9 cellular contexts compared by ENCODE assay signal in the genomic region with DNA sequence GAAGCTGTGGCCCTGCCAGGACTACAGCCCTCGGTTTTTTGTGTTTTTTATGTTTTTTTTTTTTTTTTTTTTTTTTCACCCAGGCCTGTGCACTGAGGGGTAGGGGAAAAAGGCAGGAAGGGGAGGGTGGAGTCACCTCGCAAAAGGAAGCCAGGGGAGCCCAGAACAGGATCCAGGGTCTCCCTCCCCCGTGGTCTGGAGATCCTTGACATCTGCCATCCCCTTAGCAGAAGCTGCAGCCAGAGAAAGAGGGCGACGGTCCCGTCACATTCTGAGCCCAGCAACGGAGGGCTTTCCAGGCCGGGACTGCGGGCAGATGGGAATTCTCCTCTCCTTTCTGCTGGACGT. TPM values are rescaled to one million over a fixed set of nuclear protein-coding genes. Genes with fewer than 3 reads are reported as not detected.
DNase-seq lines count a peak whose midpoint lies in the region; ATAC-seq and TF ChIP-seq lines count a peak whose summit lies in the region.
"Had no signal": no experiment of that assay in that cellular context is flagged by ENCODE, and none has a peak within 500 bp of the region (broad histone marks: within the 10 kb centered on the region; RNA-seq: fewer than 3 reads in every experiment).

No MANE protein-coding gene starts in this region.

- ATAC-seq in HG03354 (IDR thresholded peaks at IDR 0.05; ENCODE audit: poor library complexity, severe bottlenecking, unreplicated experiment) (no peak), GM19452 (IDR thresholded peaks at IDR 0.05; ENCODE audit: unreplicated experiment) (no peak), HG02763 (IDR thresholded peaks at IDR 0.05; ENCODE audit: unreplicated experiment) (no peak)

- 16 to 28% methylated on average over 2 to 3 of the region's 10 CpGs for WGBS in esophagus squamous epithelium, 2 donors

- peak overlapping the region in 2 of 4 donors; percentile 43 to 67 for H3K27ac ChIP-seq in Peyer's patch
- peak overlapping the region; percentile 64 to 86 (median 76) for H3K27ac ChIP-seq in esophagus squamous epithelium
- H3K27ac ChIP-seq in neutrophil: peak overlapping the region; percentile 87

- H3K4me3 ChIP-seq in Caco-2 (ENCODE audit: low read depth, low read length) (peak overlapping the region; percentile 40), Peyer's patch (peak overlapping the region; percentile 45 to 76 (median 56)), esophagus squamous epithelium (peak overlapping the region; percentile 49 to 74 (median 58)), neutrophil (ENCODE audit: low read depth in 1 of 2, low read length in 1 of 2) (peak overlapping the region; percentile 70 to 71)

- no peaks in the 10 kb centered on the region for H3K9me3 Mint-ChIP-seq in Caco-2 (ENCODE audit: unreplicated experiment)

- H3K36me3 Mint-ChIP-seq in Caco-2 (ENCODE audit: insufficient read depth, unreplicated experiment): no peaks in the 10 kb centered on the region

- TF ChIP-seq POLR2A in Peyer's patch (IDR thresholded peaks at IDR 0.05) (no peak), esophagus squamous epithelium (IDR thresholded peaks at IDR 0.05) (no peak)

- BruUV-seq in Caco-2 (replicated peaks; lab: Mats Ljungman, UMichigan): no TSS peak

- no peaks in the 10 kb centered on the region for H3K27me3 ChIP-seq in Caco-2 (replicated peaks; ENCODE audit: control insufficient read depth, insufficient read depth, low read length)
- H3K27me3 ChIP-seq in Peyer's patch: no peaks in the 10 kb centered on the region
- peaks cover 0 to 7% (median 0%) of the 10 kb centered on the region in 4 donors for H3K27me3 ChIP-seq in esophagus squamous epithelium
- H3K27me3 ChIP-seq in neutrophil: no peaks in the 10 kb centered on the region

- TF ChIP-seq CTCF in Caco-2 (IDR thresholded peaks at IDR 0.05; ENCODE audit: insufficient read depth in 1 of 2, low read depth in 1 of 2, low read length in 1 of 2, severe bottlenecking in 1 of 2, unreplicated experiment in 1 of 2): no peak
- no peak for TF ChIP-seq CTCF in Peyer's patch (IDR thresholded peaks at IDR 0.05)
- TF ChIP-seq CTCF in esophagus squamous epithelium (IDR thresholded peaks at IDR 0.05): no peak
- no peak for TF ChIP-seq CTCF in neutrophil (IDR thresholded peaks at IDR 0.05)

- intact Hi-C loops in Caco-2 (cut with micrococcal nuclease; ENCODE audit: unreplicated experiment) (no loop called here), esophagus squamous epithelium (cut with DNase I) (no loop called here)

- DNase-seq in Caco-2 (no peak), Peyer's patch (no peak), esophagus squamous epithelium (lab: John Stamatoyannopoulos, UW) (no peak), C1 segment of cervical spinal cord (lab: John Stamatoyannopoulos, UW) (no peak)
- DNase-seq: SHP77 treated with DMSO at 0.1 percent for 48 hours had no signal

- no peaks in the 10 kb centered on the region for H3K27me3 Mint-ChIP-seq in Caco-2 (ENCODE audit: insufficient read depth, unreplicated experiment)

- CTCF ChIA-PET in Caco-2 (lab: Charles Lee): interaction anchor here (0.6 to 1.7 kb wide), 5 partner anchors 31 to 297 kb away, joined by 3 to 16 read pairs (median 3); no protein-coding TSS in a partner anchor

- no peaks in the 10 kb centered on the region for H3K36me3 ChIP-seq in Caco-2 (ENCODE audit: control insufficient read depth, insufficient read depth, low read length)
- H3K36me3 ChIP-seq in Peyer's patch: no peaks in the 10 kb centered on the region
- H3K36me3 ChIP-seq in esophagus squamous epithelium: no peaks in the 10 kb centered on the region
- no peaks in the 10 kb centered on the region for H3K36me3 ChIP-seq in neutrophil

- H3K9me3 ChIP-seq in Caco-2 (no peaks in the 10 kb centered on the region), Peyer's patch (no peaks in the 10 kb centered on the region), esophagus squamous epithelium (no peaks in the 10 kb centered on the region), neutrophil (no peaks in the 10 kb centered on the region)

- no peaks in the 10 kb centered on the region for H3K4me1 ChIP-seq in Caco-2
- H3K4me1 ChIP-seq in Peyer's patch: peaks cover 0 to 7% (median 3%) of the 10 kb centered on the region in 4 donors
- peaks cover 0 to 22% (median 5%) of the 10 kb centered on the region in 3 donors for H3K4me1 ChIP-seq in esophagus squamous epithelium
- peaks cover 29 to 41% of the 10 kb centered on the region in 2 experiments for H3K4me1 ChIP-seq in neutrophil (ENCODE audit: control insufficient read depth in 1 of 2, insufficient read depth in 1 of 2, low read depth in 1 of 2, low read length in 1 of 2)

- H3K27ac Mint-ChIP-seq in Caco-2 (ENCODE audit: unreplicated experiment): peak overlapping the region; percentile 56

- POLR2A ChIA-PET in Caco-2 (lab: Charles Lee): interaction anchor here (0.5 kb wide), 1 partner anchor 247 kb away, joined by 3 read pairs; no protein-coding TSS in a partner anchor

- peak overlapping the region; percentile 79 for H3K4me3 Mint-ChIP-seq in Caco-2 (ENCODE audit: unreplicated experiment)

- H3K4me1 Mint-ChIP-seq in Caco-2 (ENCODE audit: low read depth, unreplicated experiment): no peaks in the 10 kb centered on the region

RNA-seq across cellular contexts. Expression of a gene that starts 29.1 kb away (rescaled TPM):
- total RNA-seq in Caco-2 (2022) (0.44 and 0.48 TPM in 2 replicates), Peyer's patch (not detected), esophagus squamous epithelium (1 to 10 TPM in 1 of 4 donors, under 1 TPM in 1, not detected in 2; 0.38 to 2.4 TPM)

RNA-seq across cellular contexts. Expression of a gene that starts 49.1 kb away (rescaled TPM):
- total RNA-seq in Caco-2 (2022): not detected in 2 replicates
- total RNA-seq in Peyer's patch: 10 to 100 TPM in 2 of 4 donors, 1 to 10 TPM in 2; 4.9 to 50.3 (median 8.9) TPM
- 1 to 10 TPM; 1.5 to 8.8 (median 4.2) TPM for total RNA-seq in esophagus squamous epithelium

RNA-seq across cellular contexts. Expression of a gene that starts 49.3 kb away (rescaled TPM):
- total RNA-seq in Caco-2 (2022): not detected in 2 replicates
- total RNA-seq in Peyer's patch: 10 to 100 TPM in 1 of 4 donors, 1 to 10 TPM in 1, not detected in 2; 4.8 to 14.0 TPM
- total RNA-seq in esophagus squamous epithelium: 1 to 10 TPM in 2 of 4 donors, not detected in 2; 1.4 to 1.7 TPM
